Comparison of ENCODE assay signal across 1 cellular context in the genomic region with DNA sequence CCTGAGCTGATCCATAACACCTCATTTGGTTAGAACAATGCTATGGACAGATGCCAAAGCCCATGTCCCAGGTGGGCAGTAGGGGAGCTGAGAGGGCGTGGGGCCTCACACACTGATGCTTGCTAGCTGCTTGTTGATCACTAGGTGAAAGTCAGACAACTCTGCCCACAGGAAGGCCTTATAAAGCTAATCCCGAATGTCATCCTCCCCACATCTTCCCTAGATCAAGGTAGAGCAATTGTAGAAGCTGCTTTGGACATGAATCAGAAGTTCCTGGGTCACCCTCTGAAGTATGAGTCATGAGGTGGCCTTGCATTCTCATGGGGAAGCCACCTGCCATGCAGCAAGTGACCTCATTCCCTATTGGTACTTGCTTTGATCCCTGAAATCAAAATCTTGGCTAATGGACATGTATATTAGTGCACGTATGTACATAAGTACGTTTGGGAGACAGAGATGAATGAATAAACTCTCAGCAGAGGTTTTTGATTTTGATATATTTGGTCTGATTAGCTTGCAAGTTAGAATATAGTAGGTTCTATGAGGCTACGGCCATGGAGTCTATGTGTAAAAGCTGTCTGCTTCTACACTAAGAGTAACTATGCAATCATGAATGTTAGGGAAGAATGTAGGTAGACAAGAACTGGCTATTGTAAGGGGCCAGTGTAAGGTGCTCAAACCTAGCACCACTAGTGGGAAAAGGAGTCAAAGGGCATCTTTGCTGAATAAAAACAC.
A peak's percentile ranks its signal among the peaks of the same experiment; 100 is the strongest.
TF ChIP-seq lines count a peak whose summit lies in the region.

No MANE protein-coding gene starts in this region.

TF ChIP-seq in HepG2, 621 proteins besides CTCF, POLR2A, EP300 and RAD21 (continued from another document and continues in another):
- TF ChIP-seq, protein P1, sequence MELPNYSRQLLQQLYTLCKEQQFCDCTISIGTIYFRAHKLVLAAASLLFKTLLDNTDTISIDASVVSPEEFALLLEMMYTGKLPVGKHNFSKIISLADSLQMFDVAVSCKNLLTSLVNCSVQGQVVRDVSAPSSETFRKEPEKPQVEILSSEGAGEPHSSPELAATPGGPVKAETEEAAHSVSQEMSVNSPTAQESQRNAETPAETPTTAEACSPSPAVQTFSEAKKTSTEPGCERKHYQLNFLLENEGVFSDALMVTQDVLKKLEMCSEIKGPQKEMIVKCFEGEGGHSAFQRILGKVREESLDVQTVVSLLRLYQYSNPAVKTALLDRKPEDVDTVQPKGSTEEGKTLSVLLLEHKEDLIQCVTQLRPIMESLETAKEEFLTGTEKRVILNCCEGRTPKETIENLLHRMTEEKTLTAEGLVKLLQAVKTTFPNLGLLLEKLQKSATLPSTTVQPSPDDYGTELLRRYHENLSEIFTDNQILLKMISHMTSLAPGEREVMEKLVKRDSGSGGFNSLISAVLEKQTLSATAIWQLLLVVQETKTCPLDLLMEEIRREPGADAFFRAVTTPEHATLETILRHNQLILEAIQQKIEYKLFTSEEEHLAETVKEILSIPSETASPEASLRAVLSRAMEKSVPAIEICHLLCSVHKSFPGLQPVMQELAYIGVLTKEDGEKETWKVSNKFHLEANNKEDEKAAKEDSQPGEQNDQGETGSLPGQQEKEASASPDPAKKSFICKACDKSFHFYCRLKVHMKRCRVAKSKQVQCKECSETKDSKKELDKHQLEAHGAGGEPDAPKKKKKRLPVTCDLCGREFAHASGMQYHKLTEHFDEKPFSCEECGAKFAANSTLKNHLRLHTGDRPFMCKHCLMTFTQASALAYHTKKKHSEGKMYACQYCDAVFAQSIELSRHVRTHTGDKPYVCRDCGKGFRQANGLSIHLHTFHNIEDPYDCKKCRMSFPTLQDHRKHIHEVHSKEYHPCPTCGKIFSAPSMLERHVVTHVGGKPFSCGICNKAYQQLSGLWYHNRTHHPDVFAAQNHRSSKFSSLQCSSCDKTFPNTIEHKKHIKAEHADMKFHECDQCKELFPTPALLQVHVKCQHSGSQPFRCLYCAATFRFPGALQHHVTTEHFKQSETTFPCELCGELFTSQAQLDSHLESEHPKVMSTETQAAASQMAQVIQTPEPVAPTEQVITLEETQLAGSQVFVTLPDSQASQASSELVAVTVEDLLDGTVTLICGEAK (IDR thresholded peaks at IDR 0.05), result no peak
- TF ChIP-seq, protein P1 (CRISPR knock-in tag; IDR thresholded peaks at IDR 0.05), result no peak
- TF ChIP-seq, protein P2, sequence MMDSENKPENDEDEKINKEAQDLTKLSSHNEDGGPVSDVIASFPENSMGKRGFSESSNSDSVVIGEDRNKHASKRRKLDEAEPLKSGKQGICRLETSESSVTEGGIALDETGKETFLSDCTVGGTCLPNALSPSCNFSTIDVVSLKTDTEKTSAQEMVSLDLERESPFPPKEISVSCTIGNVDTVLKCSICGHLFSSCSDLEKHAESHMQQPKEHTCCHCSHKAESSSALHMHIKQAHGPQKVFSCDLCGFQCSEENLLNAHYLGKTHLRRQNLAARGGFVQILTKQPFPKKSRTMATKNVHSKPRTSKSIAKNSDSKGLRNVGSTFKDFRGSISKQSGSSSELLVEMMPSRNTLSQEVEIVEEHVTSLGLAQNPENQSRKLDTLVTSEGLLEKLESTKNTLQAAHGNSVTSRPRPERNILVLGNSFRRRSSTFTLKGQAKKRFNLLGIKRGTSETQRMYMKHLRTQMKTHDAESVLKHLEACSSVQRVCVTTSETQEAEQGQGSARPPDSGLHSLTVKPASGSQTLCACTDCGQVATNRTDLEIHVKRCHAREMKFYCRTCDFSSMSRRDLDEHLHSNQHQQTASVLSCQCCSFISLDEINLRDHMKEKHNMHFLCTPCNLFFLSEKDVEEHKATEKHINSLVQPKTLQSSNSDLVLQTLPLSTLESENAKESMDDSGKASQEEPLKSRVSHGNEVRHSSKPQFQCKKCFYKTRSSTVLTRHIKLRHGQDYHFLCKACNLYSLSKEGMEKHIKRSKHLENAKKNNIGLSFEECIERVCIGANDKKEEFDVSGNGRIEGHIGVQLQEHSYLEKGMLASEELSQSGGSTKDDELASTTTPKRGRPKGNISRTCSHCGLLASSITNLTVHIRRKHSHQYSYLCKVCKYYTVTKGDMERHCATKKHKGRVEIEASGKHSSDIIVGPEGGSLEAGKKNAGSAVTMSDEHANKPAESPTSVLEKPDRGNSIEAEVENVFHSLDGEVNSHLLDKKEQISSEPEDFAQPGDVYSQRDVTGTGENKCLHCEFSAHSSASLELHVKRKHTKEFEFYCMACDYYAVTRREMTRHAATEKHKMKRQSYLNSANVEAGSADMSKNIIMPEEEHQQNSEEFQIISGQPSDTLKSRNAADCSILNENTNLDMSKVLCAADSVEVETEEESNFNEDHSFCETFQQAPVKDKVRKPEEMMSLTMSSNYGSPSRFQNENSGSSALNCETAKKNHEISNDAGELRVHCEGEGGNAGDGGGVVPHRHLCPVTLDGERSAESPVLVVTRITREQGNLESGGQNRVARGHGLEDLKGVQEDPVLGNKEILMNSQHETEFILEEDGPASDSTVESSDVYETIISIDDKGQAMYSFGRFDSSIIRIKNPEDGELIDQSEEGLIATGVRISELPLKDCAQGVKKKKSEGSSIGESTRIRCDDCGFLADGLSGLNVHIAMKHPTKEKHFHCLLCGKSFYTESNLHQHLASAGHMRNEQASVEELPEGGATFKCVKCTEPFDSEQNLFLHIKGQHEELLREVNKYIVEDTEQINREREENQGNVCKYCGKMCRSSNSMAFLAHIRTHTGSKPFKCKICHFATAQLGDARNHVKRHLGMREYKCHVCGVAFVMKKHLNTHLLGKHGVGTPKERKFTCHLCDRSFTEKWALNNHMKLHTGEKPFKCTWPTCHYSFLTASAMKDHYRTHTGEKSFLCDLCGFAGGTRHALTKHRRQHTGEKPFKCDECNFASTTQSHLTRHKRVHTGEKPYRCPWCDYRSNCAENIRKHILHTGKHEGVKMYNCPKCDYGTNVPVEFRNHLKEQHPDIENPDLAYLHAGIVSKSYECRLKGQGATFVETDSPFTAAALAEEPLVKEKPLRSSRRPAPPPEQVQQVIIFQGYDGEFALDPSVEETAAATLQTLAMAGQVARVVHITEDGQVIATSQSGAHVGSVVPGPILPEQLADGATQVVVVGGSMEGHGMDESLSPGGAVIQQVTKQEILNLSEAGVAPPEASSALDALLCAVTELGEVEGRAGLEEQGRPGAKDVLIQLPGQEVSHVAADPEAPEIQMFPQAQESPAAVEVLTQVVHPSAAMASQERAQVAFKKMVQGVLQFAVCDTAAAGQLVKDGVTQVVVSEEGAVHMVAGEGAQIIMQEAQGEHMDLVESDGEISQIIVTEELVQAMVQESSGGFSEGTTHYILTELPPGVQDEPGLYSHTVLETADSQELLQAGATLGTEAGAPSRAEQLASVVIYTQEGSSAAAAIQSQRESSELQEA (CRISPR knock-in tag; IDR thresholded peaks at IDR 0.05; ENCODE audit: not compliant biosample characterization), result no peak
- TF ChIP-seq U2AF1 (optimal IDR thresholded peaks at IDR 0.05; ENCODE audit: low read depth, low read length), result no peak
- peak; percentile 5; the same call in 1 of the 2 replicates for TF ChIP-seq MBD4 (IDR thresholded peaks at IDR 0.05; ENCODE audit: borderline replicate concordance, low read length)
- TF ChIP-seq TAF1 (CRISPR knock-in tag; IDR thresholded peaks at IDR 0.05), result no peak
- no peak for TF ChIP-seq SP4 (CRISPR knock-in tag; IDR thresholded peaks at IDR 0.05)
- TF ChIP-seq, protein P3, sequence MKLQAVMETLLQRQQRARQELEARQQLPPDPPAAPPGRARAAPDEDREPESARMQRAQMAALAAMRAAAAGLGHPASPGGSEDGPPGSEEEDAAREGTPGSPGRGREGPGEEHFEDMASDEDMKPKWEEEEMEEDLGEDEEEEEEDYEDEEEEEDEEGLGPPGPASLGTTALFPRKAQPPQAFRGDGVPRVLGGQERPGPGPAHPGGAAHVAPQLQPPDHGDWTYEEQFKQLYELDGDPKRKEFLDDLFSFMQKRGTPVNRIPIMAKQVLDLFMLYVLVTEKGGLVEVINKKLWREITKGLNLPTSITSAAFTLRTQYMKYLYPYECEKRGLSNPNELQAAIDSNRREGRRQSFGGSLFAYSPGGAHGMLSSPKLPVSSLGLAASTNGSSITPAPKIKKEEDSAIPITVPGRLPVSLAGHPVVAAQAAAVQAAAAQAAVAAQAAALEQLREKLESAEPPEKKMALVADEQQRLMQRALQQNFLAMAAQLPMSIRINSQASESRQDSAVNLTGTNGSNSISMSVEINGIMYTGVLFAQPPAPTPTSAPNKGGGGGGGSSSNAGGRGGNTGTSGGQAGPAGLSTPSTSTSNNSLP (IDR thresholded peaks at IDR 0.05; ENCODE audit: low read depth, low read length), result peak; percentile 86
- peak; percentile 77; the same call in 1 of the 2 replicates for TF ChIP-seq HMG20A (CRISPR knock-in tag; IDR thresholded peaks at IDR 0.05; ENCODE audit: borderline replicate concordance)
- 0 out of 2 replicates have a peak, but pooled peaks have one; percentile 27 for TF ChIP-seq ZNF788 (CRISPR knock-in tag; IDR thresholded peaks at IDR 0.05; ENCODE audit: borderline replicate concordance)
- TF ChIP-seq PATZ1 (CRISPR knock-in tag; IDR thresholded peaks at IDR 0.05), result 0 out of 2 replicates have a peak, but pooled peaks have one; percentile 27
- TF ChIP-seq PAF1 (CRISPR knock-in tag; IDR thresholded peaks at IDR 0.05), result no peak
- no peak for TF ChIP-seq TBL1XR1 (IDR thresholded peaks at IDR 0.05; ENCODE audit: borderline replicate concordance, low read length, partially characterized antibody)
- TF ChIP-seq, protein P4, sequence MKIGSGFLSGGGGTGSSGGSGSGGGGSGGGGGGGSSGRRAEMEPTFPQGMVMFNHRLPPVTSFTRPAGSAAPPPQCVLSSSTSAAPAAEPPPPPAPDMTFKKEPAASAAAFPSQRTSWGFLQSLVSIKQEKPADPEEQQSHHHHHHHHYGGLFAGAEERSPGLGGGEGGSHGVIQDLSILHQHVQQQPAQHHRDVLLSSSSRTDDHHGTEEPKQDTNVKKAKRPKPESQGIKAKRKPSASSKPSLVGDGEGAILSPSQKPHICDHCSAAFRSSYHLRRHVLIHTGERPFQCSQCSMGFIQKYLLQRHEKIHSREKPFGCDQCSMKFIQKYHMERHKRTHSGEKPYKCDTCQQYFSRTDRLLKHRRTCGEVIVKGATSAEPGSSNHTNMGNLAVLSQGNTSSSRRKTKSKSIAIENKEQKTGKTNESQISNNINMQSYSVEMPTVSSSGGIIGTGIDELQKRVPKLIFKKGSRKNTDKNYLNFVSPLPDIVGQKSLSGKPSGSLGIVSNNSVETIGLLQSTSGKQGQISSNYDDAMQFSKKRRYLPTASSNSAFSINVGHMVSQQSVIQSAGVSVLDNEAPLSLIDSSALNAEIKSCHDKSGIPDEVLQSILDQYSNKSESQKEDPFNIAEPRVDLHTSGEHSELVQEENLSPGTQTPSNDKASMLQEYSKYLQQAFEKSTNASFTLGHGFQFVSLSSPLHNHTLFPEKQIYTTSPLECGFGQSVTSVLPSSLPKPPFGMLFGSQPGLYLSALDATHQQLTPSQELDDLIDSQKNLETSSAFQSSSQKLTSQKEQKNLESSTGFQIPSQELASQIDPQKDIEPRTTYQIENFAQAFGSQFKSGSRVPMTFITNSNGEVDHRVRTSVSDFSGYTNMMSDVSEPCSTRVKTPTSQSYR (CRISPR knock-in tag; IDR thresholded peaks at IDR 0.05; ENCODE audit: borderline replicate concordance), result no peak
- TF ChIP-seq, protein P5, sequence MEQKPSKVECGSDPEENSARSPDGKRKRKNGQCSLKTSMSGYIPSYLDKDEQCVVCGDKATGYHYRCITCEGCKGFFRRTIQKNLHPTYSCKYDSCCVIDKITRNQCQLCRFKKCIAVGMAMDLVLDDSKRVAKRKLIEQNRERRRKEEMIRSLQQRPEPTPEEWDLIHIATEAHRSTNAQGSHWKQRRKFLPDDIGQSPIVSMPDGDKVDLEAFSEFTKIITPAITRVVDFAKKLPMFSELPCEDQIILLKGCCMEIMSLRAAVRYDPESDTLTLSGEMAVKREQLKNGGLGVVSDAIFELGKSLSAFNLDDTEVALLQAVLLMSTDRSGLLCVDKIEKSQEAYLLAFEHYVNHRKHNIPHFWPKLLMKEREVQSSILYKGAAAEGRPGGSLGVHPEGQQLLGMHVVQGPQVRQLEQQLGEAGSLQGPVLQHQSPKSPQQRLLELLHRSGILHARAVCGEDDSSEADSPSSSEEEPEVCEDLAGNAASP (CRISPR knock-in tag; IDR thresholded peaks at IDR 0.05; ENCODE audit: borderline replicate concordance), result peak; percentile 13; the same call in 1 of the 2 replicates
- peak; percentile 75; the same call in 1 of the 2 replicates for TF ChIP-seq JUNB (CRISPR knock-in tag; IDR thresholded peaks at IDR 0.05; ENCODE audit: borderline replicate concordance)
- TF ChIP-seq TBX3 (IDR thresholded peaks at IDR 0.05; ENCODE audit: borderline replicate concordance), result no peak
